ENCODE assay signal across 26 cellular contexts in the genomic region with DNA sequence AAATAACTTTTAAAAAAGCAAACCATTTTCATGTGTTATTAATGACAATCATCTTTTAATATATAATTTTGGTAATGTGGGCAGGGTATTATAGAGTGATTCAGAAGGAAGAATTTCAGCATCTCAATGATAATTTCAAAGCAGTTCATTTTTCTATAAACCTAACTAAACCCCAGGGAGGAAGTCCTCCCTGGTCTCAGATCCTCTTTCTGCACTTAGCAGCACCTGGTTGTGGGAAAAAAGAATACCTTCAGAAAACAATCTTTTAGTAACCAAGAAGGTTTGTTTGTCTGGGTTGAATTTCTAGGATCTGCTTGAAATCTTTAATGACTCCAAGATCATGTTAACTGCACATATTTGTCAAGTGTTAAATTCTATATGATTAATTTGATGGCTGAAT. TPM values are rescaled to one million over a fixed set of nuclear protein-coding genes. Genes with fewer than 3 reads are reported as not detected.
DNase-seq lines count a peak whose midpoint lies in the region; ATAC-seq, FAIRE-seq and TF ChIP-seq lines count a peak whose summit lies in the region.
"Had no signal": no experiment of that assay in that cellular context is flagged by ENCODE, and none has a peak within 500 bp of the region (broad histone marks: within the 10 kb centered on the region; RNA-seq: fewer than 3 reads in every experiment).

No MANE protein-coding gene starts in this region.

- H3K27ac ChIP-seq in MM.1S (ENCODE audit: low read length) (peak overlapping the region; percentile 59; the same call in 1 of the 2 replicates), aorta (ENCODE audit: low read depth in 1 of 2, low read length in 2 of 2) (no peak overlapping the region)
- H3K27ac ChIP-seq: adrenal gland, brain microvascular endothelial cell, right lobe of liver, SK-N-MC, suprapubic skin had no signal

- ATAC-seq in GM18909 (IDR thresholded peaks at IDR 0.05; ENCODE audit: poor library complexity, unreplicated experiment) (peak; percentile 51), HG02870 (IDR thresholded peaks at IDR 0.05; ENCODE audit: unreplicated experiment) (peak; percentile 78), aorta (ENCODE audit: low FRiP score) (no peak)
- no peak for ATAC-seq in activated CD8-positive, alpha-beta T cell treated with anti-CD3 and anti-CD28 coated beads, Interleukin-2, amount 10 ng/mL, durations not matched to agents 7 days and 5 days
- no peak for ATAC-seq in natural killer cell treated with Interleukin-12 subunit alpha and Interleukin-12 subunit beta and Interleukin-15 and Interleukin-18, amount 100 ng/mL, for 72 hours
- ATAC-seq: activated CD4-positive, alpha-beta T cell treated with anti-CD3 and anti-CD28 coated beads for 36 hours; right lobe of liver; stimulated activated naive B cell treated with anti-CD40 and anti-IgM and Interleukin-4, amounts not matched to agents 10 μg/mL and 1 μg/mL and 100 μg/mL, for 72 hours; T-helper 17 cell had no signal

- H3K4me2 ChIP-seq in MM.1S (ENCODE audit: low read depth, low read length), result peak overlapping the region; percentile 56; the same call in 1 of the 2 replicates

- H3K9me3 ChIP-seq in MM.1S (replicated peaks; ENCODE audit: insufficient read depth, low read length) (no peaks in the 10 kb centered on the region), aorta (ENCODE audit: control insufficient read depth, low read length) (no peaks in the 10 kb centered on the region)
- H3K9me3 ChIP-seq: adrenal gland, right lobe of liver, suprapubic skin had no signal

- 0 out of 2 replicates have a peak overlapping the region, but pooled peaks have one; percentile 13 for H2AFZ ChIP-seq in MM.1S (ENCODE audit: low read length)

- H3K27ac Mint-ChIP-seq in activated CD8-positive, alpha-beta T cell treated with anti-CD3 and anti-CD28 coated beads, Interleukin-2, amount 10 ng/mL, durations not matched to agents 7 days and 5 days, result no peak overlapping the region
- H3K27ac Mint-ChIP-seq in natural killer cell treated with Interleukin-12 subunit alpha and Interleukin-12 subunit beta and Interleukin-15 and Interleukin-18, amount 100 ng/mL, for 72 hours, result no peak overlapping the region
- H3K27ac Mint-ChIP-seq: activated CD4-positive, alpha-beta T cell treated with anti-CD3 and anti-CD28 coated beads for 36 hours; activated T-cell treated with anti-CD3 and anti-CD28 coated beads, Interleukin-2, amount 50 U/mL, for 24 hours; stimulated activated naive B cell treated with anti-CD40 and anti-IgM and Interleukin-4, amounts not matched to agents 10 μg/mL and 1 μg/mL and 100 μg/mL, for 72 hours; T-helper 17 cell had no signal

- DNase-seq in GM12891 (ENCODE audit: insufficient read length, low spot score) (no peak), MM.1S (peak; percentile 21), HuH-7 (ENCODE audit: low spot score) (no peak), aorta (no peak)
- DNase-seq in activated CD8-positive, alpha-beta T cell treated with anti-CD3 and anti-CD28 coated beads, Interleukin-2, amount 10 ng/mL, durations not matched to agents 7 days and 5 days, result no peak
- DNase-seq in natural killer cell treated with Interleukin-12 subunit alpha and Interleukin-12 subunit beta and Interleukin-15 and Interleukin-18, amount 100 ng/mL, for 72 hours (ENCODE audit: low spot score), result no peak
- DNase-seq: activated CD4-positive, alpha-beta T cell treated with anti-CD3 and anti-CD28 coated beads for 36 hours; activated CD8-positive, alpha-beta memory T cell treated with anti-CD3 and anti-CD28 coated beads for 24 hours; activated gamma-delta T cell treated with Interleukin-2 at 50 U/mL for 16 hours; activated T-cell treated with anti-CD3 and anti-CD28 coated beads, Interleukin-2, amount 50 U/mL, for 24 hours; adrenal gland; brain microvascular endothelial cell; GF-D8; head of caudate nucleus; IMR-90; NCI-H524 treated with DMSO at 0.1 percent for 48 hours; right lobe of liver; stimulated activated CD4-positive, alpha-beta T cell treated with anti-CD3 and anti-CD28 coated beads, Interleukin-12 subunit alpha, Interleukin-12 subunit beta, amount 100 ng/mL, for 4 hours; stimulated activated CD4-positive, alpha-beta T cell treated with anti-CD3 and anti-CD28 coated beads, Interleukin-4, amount 100 ng/mL, for 24 hours; stimulated activated naive B cell treated with anti-CD40 and anti-IgM and Interleukin-4, amounts not matched to agents 10 μg/mL and 1 μg/mL and 100 μg/mL, for 72 hours; T-helper 17 cell had no signal

- H3K79me2 ChIP-seq in MM.1S (ENCODE audit: low read length), result no peaks in the 10 kb centered on the region

- H3K4me1 ChIP-seq in MM.1S (ENCODE audit: low read length), result peaks cover 14% of the 10 kb centered on the region; the same call in 1 of the 2 replicates
- H3K4me1 ChIP-seq in aorta (ENCODE audit: control insufficient read depth in 1 of 2, insufficient read depth in 2 of 2, low read length in 2 of 2), result peaks cover 0 to 2% of the 10 kb centered on the region in 2 donors
- H3K4me1 ChIP-seq: adrenal gland, right lobe of liver, suprapubic skin had no signal

- no peaks in the 10 kb centered on the region for H3K4me1 Mint-ChIP-seq in activated CD8-positive, alpha-beta T cell treated with anti-CD3 and anti-CD28 coated beads, Interleukin-2, amount 10 ng/mL, durations not matched to agents 7 days and 5 days (ENCODE audit: low read depth)
- H3K4me1 Mint-ChIP-seq in natural killer cell treated with Interleukin-12 subunit alpha and Interleukin-12 subunit beta and Interleukin-15 and Interleukin-18, amount 100 ng/mL, for 72 hours (ENCODE audit: low read depth in 2 of 2), result no peaks in the 10 kb centered on the region
- H3K4me1 Mint-ChIP-seq: activated CD4-positive, alpha-beta T cell treated with anti-CD3 and anti-CD28 coated beads for 36 hours; stimulated activated naive B cell treated with anti-CD40 and anti-IgM and Interleukin-4, amounts not matched to agents 10 μg/mL and 1 μg/mL and 100 μg/mL, for 72 hours; T-helper 17 cell had no signal

- H3K4me3 ChIP-seq in MM.1S (ENCODE audit: low read length), result 0 out of 2 replicates have a peak overlapping the region, but pooled peaks have one; percentile 19
- no peak overlapping the region for H3K4me3 ChIP-seq in aorta (ENCODE audit: low read length in 2 of 2)
- H3K4me3 ChIP-seq: adrenal gland, right lobe of liver, SK-N-MC, suprapubic skin had no signal

- H3K9me2 ChIP-seq in MM.1S (replicated peaks; ENCODE audit: insufficient read depth, low read length), result no peaks in the 10 kb centered on the region

- intact Hi-C loops in aorta (cut with DNase I), result no loop called here

- TF ChIP-seq POLR2A in GM12891 (IDR thresholded peaks at IDR 0.05; ENCODE audit: low read depth, low read length), result no peak

- POLR2A ChIA-PET in activated CD8-positive, alpha-beta T cell treated with anti-CD3 and anti-CD28 coated beads, Interleukin-2, amount 10 ng/mL, durations not matched to agents 7 days and 5 days (lab: Charles Lee), result no interaction called here

- H3F3A ChIP-seq in MM.1S (ENCODE audit: insufficient read depth, low read length), result no peaks in the 10 kb centered on the region

- no peak overlapping the region for H3K9ac ChIP-seq in MM.1S (ENCODE audit: low read length)

- H3K36me3 ChIP-seq in MM.1S (replicated peaks; ENCODE audit: insufficient read depth, low read length), result no peaks in the 10 kb centered on the region
- no peaks in the 10 kb centered on the region for H3K36me3 ChIP-seq in aorta (ENCODE audit: control insufficient read depth in 1 of 2, insufficient read depth in 2 of 2, low read length in 1 of 2)
- H3K36me3 ChIP-seq: adrenal gland, brain microvascular endothelial cell, right lobe of liver, suprapubic skin had no signal

- no peaks in the 10 kb centered on the region for H3K36me3 Mint-ChIP-seq in activated CD8-positive, alpha-beta T cell treated with anti-CD3 and anti-CD28 coated beads, Interleukin-2, amount 10 ng/mL, durations not matched to agents 7 days and 5 days (ENCODE audit: low read depth)
- H3K36me3 Mint-ChIP-seq in natural killer cell treated with Interleukin-12 subunit alpha and Interleukin-12 subunit beta and Interleukin-15 and Interleukin-18, amount 100 ng/mL, for 72 hours, result no peaks in the 10 kb centered on the region
- H3K36me3 Mint-ChIP-seq: stimulated activated naive B cell treated with anti-CD40 and anti-IgM and Interleukin-4, amounts not matched to agents 10 μg/mL and 1 μg/mL and 100 μg/mL, for 72 hours had no signal

- no peak overlapping the region for H3K4me3 Mint-ChIP-seq in activated CD8-positive, alpha-beta T cell treated with anti-CD3 and anti-CD28 coated beads, Interleukin-2, amount 10 ng/mL, durations not matched to agents 7 days and 5 days
- H3K4me3 Mint-ChIP-seq in natural killer cell treated with Interleukin-12 subunit alpha and Interleukin-12 subunit beta and Interleukin-15 and Interleukin-18, amount 100 ng/mL, for 72 hours, result no peak overlapping the region
- H3K4me3 Mint-ChIP-seq: activated CD4-positive, alpha-beta T cell treated with anti-CD3 and anti-CD28 coated beads for 36 hours; activated T-cell treated with anti-CD3 and anti-CD28 coated beads, Interleukin-2, amount 50 U/mL, for 24 hours; stimulated activated naive B cell treated with anti-CD40 and anti-IgM and Interleukin-4, amounts not matched to agents 10 μg/mL and 1 μg/mL and 100 μg/mL, for 72 hours; T-helper 17 cell had no signal

- TF ChIP-seq CTCF in MM.1S (IDR thresholded peaks at IDR 0.05; ENCODE audit: low read length), result no peak

- CTCF ChIA-PET in activated CD8-positive, alpha-beta T cell treated with anti-CD3 and anti-CD28 coated beads, Interleukin-2, amount 10 ng/mL, durations not matched to agents 7 days and 5 days (lab: Charles Lee), result interaction anchor here (0.6 kb wide), 1 partner anchor 1734 kb away, joined by 3 read pairs; no protein-coding TSS in a partner anchor

- H3K9me3 Mint-ChIP-seq in activated CD8-positive, alpha-beta T cell treated with anti-CD3 and anti-CD28 coated beads, Interleukin-2, amount 10 ng/mL, durations not matched to agents 7 days and 5 days (ENCODE audit: insufficient read depth), result no peaks in the 10 kb centered on the region
- no peaks in the 10 kb centered on the region for H3K9me3 Mint-ChIP-seq in natural killer cell treated with Interleukin-12 subunit alpha and Interleukin-12 subunit beta and Interleukin-15 and Interleukin-18, amount 100 ng/mL, for 72 hours

- no peaks in the 10 kb centered on the region for H3K27me3 ChIP-seq in MM.1S (replicated peaks; ENCODE audit: insufficient read depth, low read length)
- peaks cover 0 to 1% of the 10 kb centered on the region in 2 donors for H3K27me3 ChIP-seq in aorta (ENCODE audit: control insufficient read depth in 1 of 2, insufficient read depth in 2 of 2, low read length in 1 of 2)
- H3K27me3 ChIP-seq: adrenal gland, brain microvascular endothelial cell, right lobe of liver, suprapubic skin had no signal

- no peaks in the 10 kb centered on the region for H4K20me1 ChIP-seq in MM.1S (ENCODE audit: insufficient read depth, low read length)

- no peak for FAIRE-seq in GM12891 (lab: Jason Lieb, UNC)

- H3K27me3 Mint-ChIP-seq in activated CD8-positive, alpha-beta T cell treated with anti-CD3 and anti-CD28 coated beads, Interleukin-2, amount 10 ng/mL, durations not matched to agents 7 days and 5 days (ENCODE audit: low read depth), result no peaks in the 10 kb centered on the region
- H3K27me3 Mint-ChIP-seq in natural killer cell treated with Interleukin-12 subunit alpha and Interleukin-12 subunit beta and Interleukin-15 and Interleukin-18, amount 100 ng/mL, for 72 hours, result no peaks in the 10 kb centered on the region
- H3K27me3 Mint-ChIP-seq: activated CD4-positive, alpha-beta T cell treated with anti-CD3 and anti-CD28 coated beads for 36 hours; activated T-cell treated with anti-CD3 and anti-CD28 coated beads, Interleukin-2, amount 50 U/mL, for 24 hours; stimulated activated naive B cell treated with anti-CD40 and anti-IgM and Interleukin-4, amounts not matched to agents 10 μg/mL and 1 μg/mL and 100 μg/mL, for 72 hours had no signal

RNA-seq across cellular contexts. Expression of a gene that starts 29.9 kb away (rescaled TPM):
- not detected for polyA plus RNA-seq in GM12891 (2012; ENCODE audit: low read depth, missing spikeins)
- total RNA-seq in activated CD8-positive, alpha-beta T cell treated with anti-CD3 and anti-CD28 coated beads, Interleukin-2, amount 10 ng/mL, durations not matched to agents 7 days and 5 days, result not detected
- total RNA-seq in natural killer cell treated with Interleukin-12 subunit alpha and Interleukin-12 subunit beta and Interleukin-15 and Interleukin-18, amount 100 ng/mL, for 72 hours, result not detected
- total RNA-seq in aorta, result 1 to 10 TPM in 1 of 2 donors, under 1 TPM in 1; 0.71 to 2.5 TPM
- under 1 TPM; 0.87 to 0.88 TPM for polyA plus RNA-seq in aorta
- total RNA-seq: activated CD4-positive, alpha-beta T cell treated with anti-CD3 and anti-CD28 coated beads for 36 hours; lung microvascular endothelial cell; T-helper 17 cell had no signal

Comparison
In these comparisons a context has a peak if more than half of its experiments do, and no peak if none do; other contexts are left out.
1. ATAC-seq: peak in GM18909 (single experiment) and HG02870 (single experiment); none in activated CD8-positive, alpha-beta T cell treated with anti-CD3 and anti-CD28 coated beads, Interleukin-2, amount 10 ng/mL, durations not matched to agents 7 days and 5 days (single experiment), natural killer cell treated with Interleukin-12 subunit alpha and Interleukin-12 subunit beta and Interleukin-15 and Interleukin-18, amount 100 ng/mL, for 72 hours (0 of 2) and aorta (single experiment).